Comparison of ENCODE assay signal across 23 cellular contexts in the genomic region with DNA sequence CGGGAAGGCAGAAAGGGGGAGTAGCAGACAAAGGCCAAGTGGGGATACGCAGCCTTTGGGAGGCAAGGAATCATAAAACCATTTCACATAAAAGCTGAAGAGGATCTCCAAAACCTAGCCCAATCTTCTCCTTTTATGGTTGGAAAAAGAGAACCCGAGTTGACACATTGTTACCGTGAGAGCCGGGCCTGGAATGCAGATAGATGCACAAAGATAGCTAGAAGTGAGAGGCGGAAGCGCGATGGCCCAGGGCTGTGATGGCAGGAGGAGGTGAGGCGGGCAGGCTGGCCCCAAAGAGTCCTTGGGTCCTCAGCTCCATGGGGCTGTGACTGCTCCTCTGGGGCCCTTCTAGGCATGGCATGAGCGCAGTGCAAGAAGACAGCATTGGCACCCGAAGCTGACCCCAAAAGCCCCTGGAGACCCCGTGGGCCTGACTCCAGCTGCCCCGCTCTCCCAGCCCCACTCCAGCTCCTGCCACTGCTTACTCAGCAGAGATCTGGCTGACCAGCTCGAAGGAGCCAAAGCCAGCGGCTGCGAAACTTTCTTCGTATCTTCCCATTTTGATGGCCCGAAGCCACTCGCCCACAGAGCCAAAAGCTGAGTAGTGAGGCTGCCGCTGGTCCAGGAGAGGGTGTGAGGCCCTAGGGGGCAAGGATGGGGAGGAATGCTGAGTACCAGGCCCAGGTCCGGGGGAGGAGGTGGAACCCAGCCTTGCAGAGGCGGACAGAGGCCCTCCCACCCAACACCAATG. TPM values are rescaled to one million over a fixed set of nuclear protein-coding genes. Genes with fewer than 3 reads are reported as not detected.
DNase-seq lines count a peak whose midpoint lies in the region; ATAC-seq, FAIRE-seq and TF ChIP-seq lines count a peak whose summit lies in the region.
"Had no signal": no experiment of that assay in that cellular context is flagged by ENCODE, and none has a peak within 500 bp of the region (broad histone marks: within the 10 kb centered on the region; RNA-seq: fewer than 3 reads in every experiment).

No MANE protein-coding gene starts in this region.

- TF ChIP-seq CTCF in HepG2 (CRISPR knock-in tag; IDR thresholded peaks at IDR 0.05), result no peak
- no peak for TF ChIP-seq CTCF in right lobe of liver (IDR thresholded peaks at IDR 0.05)
- TF ChIP-seq CTCF in osteoblast (IDR thresholded peaks at IDR 0.05; ENCODE audit: extremely low read depth, low read depth, low read length), result no peak

- peaks cover 17% of the 10 kb centered on the region for H3K27me3 Mint-ChIP-seq in dendritic cell treated with granulocyte-macrophage colony-stimulating factor and Interleukin-4, amounts not matched to agents 40 ng/mL and 50 ng/mL, for 4 days
- no peaks in the 10 kb centered on the region for H3K27me3 Mint-ChIP-seq in naive thymus-derived CD8-positive, alpha-beta T cell

- intact Hi-C loops in HepG2 (cut with micrococcal nuclease; ENCODE audit: unreplicated experiment), result no loop called here
- intact Hi-C loops in right lobe of liver (cut with DNase I), result no loop called here
- intact Hi-C loops in dendritic cell treated with granulocyte-macrophage colony-stimulating factor and Interleukin-4, amounts not matched to agents 40 ng/mL and 50 ng/mL, for 4 days (cut with micrococcal nuclease), result loop anchor here (5.0 kb wide), 1 partner anchor 32 kb away; no protein-coding TSS in a partner anchor
- intact Hi-C loops in aorta (cut with DNase I), result no loop called here

- TF ChIP-seq POLR2A in HepG2 (IDR thresholded peaks at IDR 0.05; ENCODE audit: insufficient read depth in 1 of 2, low read depth in 2 of 2, low read length in 2 of 2) (no peak), right lobe of liver (IDR thresholded peaks at IDR 0.05) (no peak)

- H3K4me3 Mint-ChIP-seq in dendritic cell treated with granulocyte-macrophage colony-stimulating factor and Interleukin-4, amounts not matched to agents 40 ng/mL and 50 ng/mL, for 4 days, result no peak overlapping the region
- no peak overlapping the region for H3K4me3 Mint-ChIP-seq in naive thymus-derived CD8-positive, alpha-beta T cell
- H3K4me3 Mint-ChIP-seq: activated naive CD8-positive, alpha-beta T cell treated with anti-CD3 and anti-CD28 coated beads, Interleukin-2, amount 10 ng/mL, durations not matched to agents 7 days and 5 days had no signal

- POLR2A ChIA-PET in HepG2 (lab: Yijun Ruan, JAX), result interaction anchor here (1.4 to 1.9 kb wide), 3 partner anchors 9 to 23 kb away, joined by 3 to 5 read pairs (median 4); partner anchors contain the start of gene EPHB4
- POLR2A ChIA-PET in naive thymus-derived CD8-positive, alpha-beta T cell (lab: Charles Lee), result interaction anchor here (0.7 kb wide), 2 partner anchors 85 to 260 kb away, joined by 3 to 4 read pairs; partner anchors contain the start of gene UFSP1

- H3K4me1 ChIP-seq in HepG2 (ENCODE audit: insufficient read depth, low read length), result peaks cover 64% of the 10 kb centered on the region
- peaks cover 0 to 4% (median 0%) of the 10 kb centered on the region in 4 donors for H3K4me1 ChIP-seq in right lobe of liver
- peaks cover 5% of the 10 kb centered on the region for H3K4me1 ChIP-seq in osteoblast (ENCODE audit: insufficient read depth, low read length)
- H3K4me1 ChIP-seq in aorta (ENCODE audit: control insufficient read depth in 1 of 2, insufficient read depth in 2 of 2, low read length in 2 of 2), result no peaks in the 10 kb centered on the region

- H3K27me3 ChIP-seq in HepG2 (ENCODE audit: control insufficient read depth in 1 of 2, insufficient read depth in 2 of 2, low read length in 2 of 2), result no peaks in the 10 kb centered on the region
- no peaks in the 10 kb centered on the region for H3K27me3 ChIP-seq in right lobe of liver
- H3K27me3 ChIP-seq in osteoblast (ENCODE audit: insufficient read depth, low read length), result no peaks in the 10 kb centered on the region
- H3K27me3 ChIP-seq in aorta (ENCODE audit: control insufficient read depth in 1 of 2, insufficient read depth in 2 of 2, low read length in 1 of 2), result no peaks in the 10 kb centered on the region
- H3K27me3 ChIP-seq: body of pancreas, Peyer's patch, right atrium auricular region had no signal

- no TSS peak for BruUV-seq in HepG2 (replicated peaks; lab: Mats Ljungman, UMichigan)

- H3K79me2 ChIP-seq in HepG2 (ENCODE audit: insufficient read depth, low read length), result no peaks in the 10 kb centered on the region
- H3K79me2 ChIP-seq in osteoblast (ENCODE audit: insufficient read depth, low read length), result no peaks in the 10 kb centered on the region

- in situ Hi-C loops in HepG2 (cut with HindIII; ENCODE audit: extremely low pct_ligation_motif_present, low pct_unique_long_range_greater_than_20kb), result no loop called here

- H3K9me3 Mint-ChIP-seq in dendritic cell treated with granulocyte-macrophage colony-stimulating factor and Interleukin-4, amounts not matched to agents 40 ng/mL and 50 ng/mL, for 4 days, result no peaks in the 10 kb centered on the region
- no peaks in the 10 kb centered on the region for H3K9me3 Mint-ChIP-seq in naive thymus-derived CD8-positive, alpha-beta T cell
- H3K9me3 Mint-ChIP-seq: activated naive CD8-positive, alpha-beta T cell treated with anti-CD3 and anti-CD28 coated beads, Interleukin-2, amount 10 ng/mL, durations not matched to agents 7 days and 5 days had no signal

- FAIRE-seq in HepG2 (lab: Jason Lieb, UNC), result no peak
- FAIRE-seq: endometrium had no signal

- TF ChIP-seq EP300 in HepG2 (IDR thresholded peaks at IDR 0.05; ENCODE audit: low read depth in 2 of 2, low read length in 2 of 2) (no peak), HepG2 (CRISPR knock-in tag; IDR thresholded peaks at IDR 0.05; ENCODE audit: borderline replicate concordance) (no peak)

- no peaks in the 10 kb centered on the region for H3K36me3 Mint-ChIP-seq in dendritic cell treated with granulocyte-macrophage colony-stimulating factor and Interleukin-4, amounts not matched to agents 40 ng/mL and 50 ng/mL, for 4 days (ENCODE audit: low read depth)
- H3K36me3 Mint-ChIP-seq in naive thymus-derived CD8-positive, alpha-beta T cell, result peaks cover 0 to 20% (median 8%) of the 10 kb centered on the region in 3 donors
- H3K36me3 Mint-ChIP-seq: activated naive CD8-positive, alpha-beta T cell treated with anti-CD3 and anti-CD28 coated beads, Interleukin-2, amount 10 ng/mL, durations not matched to agents 7 days and 5 days had no signal

- peaks cover 39% of the 10 kb centered on the region for H3K4me1 Mint-ChIP-seq in dendritic cell treated with granulocyte-macrophage colony-stimulating factor and Interleukin-4, amounts not matched to agents 40 ng/mL and 50 ng/mL, for 4 days (ENCODE audit: low read depth)
- H3K4me1 Mint-ChIP-seq in naive thymus-derived CD8-positive, alpha-beta T cell, result peaks cover 0 to 14% (median 10%) of the 10 kb centered on the region in 4 donors

- no peak overlapping the region for H3K27ac ChIP-seq in HepG2 (ENCODE audit: extremely low read length, insufficient read depth, low read length)
- H3K27ac ChIP-seq in right lobe of liver, result no peak overlapping the region
- no peak overlapping the region for H3K27ac ChIP-seq in osteoblast (ENCODE audit: low read depth, low read length)
- H3K27ac ChIP-seq in aorta (ENCODE audit: low read depth in 1 of 2, low read length in 2 of 2), result no peak overlapping the region
- H3K27ac ChIP-seq in caudate nucleus (ENCODE audit: low read depth, low read length), result no peak overlapping the region
- H3K27ac ChIP-seq: coronary artery had no signal

- H3K36me3 ChIP-seq in HepG2 (replicated peaks in 1 of 2; ENCODE audit: control insufficient read depth in 1 of 2, insufficient read depth in 2 of 2, low read length in 2 of 2) (peaks cover 21 to 65% of the 10 kb centered on the region in 2 experiments), right lobe of liver (peaks cover 0 to 59% (median 25%) of the 10 kb centered on the region in 4 donors), osteoblast (ENCODE audit: insufficient read depth, low read length) (peaks cover 4% of the 10 kb centered on the region), aorta (ENCODE audit: control insufficient read depth in 1 of 2, insufficient read depth in 2 of 2, low read length in 1 of 2) (no peaks in the 10 kb centered on the region)

- DNase-seq in HepG2 (ENCODE audit: low spot score) (no peak), right lobe of liver (no peak), osteoblast (ENCODE audit: insufficient read length, low spot score, missing footprints) (peak; percentile 75), aorta (no peak), DMS153 treated with DMSO at 0.1 percent for 48 hours (lab: John Stamatoyannopoulos, UW; ENCODE audit: unreplicated experiment) (no peak), caudate nucleus (lab: John Stamatoyannopoulos, UW) (no peak)
- DNase-seq in naive thymus-derived CD8-positive, alpha-beta T cell, result no peak
- DNase-seq: activated CD4-positive, alpha-beta T cell treated with anti-CD3 and anti-CD28 coated beads, Interleukin-2, amount 50 U/mL, for 48 hours; activated CD8-positive, alpha-beta memory T cell treated with anti-CD3 and anti-CD28 coated beads, Interleukin-2, amount 50 U/mL, for 48 hours; activated effector memory CD4-positive, alpha-beta T cell treated with Interleukin-2 at 50 U/mL for 16 hours; activated naive CD8-positive, alpha-beta T cell treated with anti-CD3 and anti-CD28 coated beads, Interleukin-2, amount 10 ng/mL, durations not matched to agents 7 days and 5 days; body of pancreas; MM.1S; NCI-H1436 treated with DMSO at 0.1 percent for 48 hours; NCI-H524; NK-92 treated with Interleukin-12 subunit alpha and Interleukin-12 subunit beta, amount 100 ng/mL, for 24 hours; Peyer's patch; SK-N-SH had no signal

- H2AFZ ChIP-seq in HepG2 (ENCODE audit: low read length), result no peak overlapping the region
- no peak overlapping the region for H2AFZ ChIP-seq in osteoblast (ENCODE audit: low read length)

- WGBS in HepG2 (ENCODE audit: low lambda C conversion rate), result 95% methylated on average over 18 of the region's 22 CpGs
- WGBS in right lobe of liver (ENCODE audit: insufficient coverage, low coverage, low lambda C conversion rate, missing lambda C conversion rate), result 88% methylated on average over 5 of the region's 22 CpGs
- 95 to 96% methylated on average over 22 of the region's 22 CpGs for WGBS in aorta, 2 donors

- H3K9me3 ChIP-seq in HepG2 (ENCODE audit: low read length), result no peaks in the 10 kb centered on the region
- no peaks in the 10 kb centered on the region for H3K9me3 ChIP-seq in right lobe of liver
- no peaks in the 10 kb centered on the region for H3K9me3 ChIP-seq in osteoblast (ENCODE audit: low read depth, low read length)
- no peaks in the 10 kb centered on the region for H3K9me3 ChIP-seq in aorta (ENCODE audit: control insufficient read depth, low read length)
- H3K9me3 ChIP-seq: body of pancreas, Peyer's patch, right atrium auricular region, SK-N-SH had no signal

- no peak overlapping the region for H3K9ac ChIP-seq in HepG2 (ENCODE audit: insufficient read depth, low read depth, low read length)
- H3K9ac ChIP-seq: SK-N-SH had no signal

- ATAC-seq in HepG2, result no peak
- no peak for ATAC-seq in right lobe of liver
- ATAC-seq in aorta (ENCODE audit: low FRiP score), result peak; percentile 20
- no peak for ATAC-seq in naive thymus-derived CD8-positive, alpha-beta T cell
- ATAC-seq: body of pancreas, left lobe of liver had no signal

- peak overlapping the region; percentile 88 for H3K27ac Mint-ChIP-seq in dendritic cell treated with granulocyte-macrophage colony-stimulating factor and Interleukin-4, amounts not matched to agents 40 ng/mL and 50 ng/mL, for 4 days
- H3K27ac Mint-ChIP-seq in naive thymus-derived CD8-positive, alpha-beta T cell, result no peak overlapping the region
- H3K27ac Mint-ChIP-seq: activated naive CD8-positive, alpha-beta T cell treated with anti-CD3 and anti-CD28 coated beads, Interleukin-2, amount 10 ng/mL, durations not matched to agents 7 days and 5 days had no signal

- H4K20me1 ChIP-seq in HepG2 (ENCODE audit: insufficient read depth, low read length) (no peaks in the 10 kb centered on the region; the same call in 1 of the 2 replicates), osteoblast (ENCODE audit: insufficient read depth, low read length) (no peaks in the 10 kb centered on the region)

- CTCF ChIA-PET in HepG2 (lab: Yijun Ruan, JAX; ENCODE audit: low intra/inter-chr PET ratio, low total read pairs), result no interaction called here

- H3K4me2 ChIP-seq in HepG2 (ENCODE audit: low read depth, low read length) (no peak overlapping the region), osteoblast (ENCODE audit: insufficient read depth, low read length) (no peak overlapping the region)

- TF ChIP-seq RAD21 in HepG2 (CRISPR knock-in tag; IDR thresholded peaks at IDR 0.05), result no peak

- H3K4me3 ChIP-seq in HepG2 (replicated peaks in 1 of 3; ENCODE audit: insufficient read depth in 1 of 3, low read depth in 2 of 3, low read length in 3 of 3), result no peak overlapping the region
- no peak overlapping the region for H3K4me3 ChIP-seq in right lobe of liver
- no peak overlapping the region for H3K4me3 ChIP-seq in osteoblast (ENCODE audit: insufficient read depth, low read length)
- no peak overlapping the region for H3K4me3 ChIP-seq in aorta (ENCODE audit: low read length in 2 of 2)
- H3K4me3 ChIP-seq: body of pancreas, coronary artery, Peyer's patch, right atrium auricular region had no signal

RNA-seq across cellular contexts. Expression of gene EPHB4, which starts 22.5 kb away (rescaled TPM):
- total RNA-seq in HepG2 (2016; rRNA removed; fragmentation: Illumina TruSeq; extraction: Trizol), result 43.7 and 69.6 TPM in 2 replicates
- total RNA-seq in HepG2 (2016; cell fraction: cytosol; rRNA removed; fragmentation: Illumina TruSeq; extraction: Trizol; ENCODE audit: low read depth), result 115 and 125 TPM in 2 replicates
- total RNA-seq in HepG2 (2016; cell fraction: insoluble cytoplasmic fraction; rRNA removed; fragmentation: Illumina TruSeq; extraction: Trizol), result 33.6 and 74.6 TPM in 2 replicates
- 93.1 and 103 TPM in 2 replicates for total RNA-seq in HepG2 (2016; cell fraction: membrane; rRNA removed; fragmentation: Illumina TruSeq; extraction: Trizol)
- 48.0 and 55.0 TPM in 2 replicates for total RNA-seq in HepG2 (2016; cell fraction: nucleus; rRNA removed; fragmentation: Illumina TruSeq; extraction: Trizol)
- 61.4 and 68.6 TPM in 2 replicates for polyA plus RNA-seq in HepG2 (2011; rRNA removed)
- polyA plus RNA-seq in HepG2 (2011; cell fraction: cytosol; rRNA removed), result 64.7 and 70.1 TPM in 2 replicates
- polyA plus RNA-seq in HepG2 (2011; cell fraction: nucleus; rRNA removed), result 67.4 and 70.1 TPM in 2 replicates
- polyA plus RNA-seq in HepG2 (2012), result 41.3 and 63.8 TPM in 2 replicates
- 21.4 and 23.9 TPM in 2 replicates for polyA plus RNA-seq in HepG2 (2016; cell fraction: cytosol; fragmentation: Illumina TruSeq; extraction: Trizol; ENCODE audit: low read depth)
- 33.0 and 43.1 TPM in 2 replicates for polyA plus RNA-seq in HepG2 (2016; cell fraction: insoluble cytoplasmic fraction; fragmentation: Illumina TruSeq; extraction: Trizol; ENCODE audit: low read depth)
- 52.7 and 65.5 TPM in 2 replicates for polyA plus RNA-seq in HepG2 (2016; cell fraction: membrane; fragmentation: Illumina TruSeq; extraction: Trizol; ENCODE audit: low read depth)
- 79.2 and 79.8 TPM in 2 replicates for polyA plus RNA-seq in HepG2 (2016; cell fraction: nucleus; fragmentation: Illumina TruSeq; extraction: Trizol; ENCODE audit: insufficient read depth, low read depth)
- polyA minus RNA-seq in HepG2 (2011; rRNA and poly(A)+ RNA removed; ENCODE audit: low replicate concordance), result 43.5 and 157 TPM in 2 replicates
- polyA minus RNA-seq in HepG2 (2011; cell fraction: cytosol; rRNA and poly(A)+ RNA removed), result 51.4 and 51.7 TPM in 2 replicates
- 43.1 and 44.5 TPM in 2 replicates for polyA minus RNA-seq in HepG2 (2011; cell fraction: nucleus; rRNA and poly(A)+ RNA removed)
- 10 to 100 TPM; 23.9 to 43.7 (median 36.8) TPM for total RNA-seq in right lobe of liver
- 41.8 and 47.0 TPM in 2 replicates for total RNA-seq in osteoblast
- total RNA-seq in aorta, result 10 to 100 TPM; 44.8 to 71.6 TPM
- polyA plus RNA-seq in aorta, result 1 to 10 TPM; 4.3 to 4.5 TPM
- 10 to 100 TPM; 11.8 to 12.3 TPM for total RNA-seq in naive thymus-derived CD8-positive, alpha-beta T cell
- under 1 TPM in 2 of 3 donors, not detected in 1; 0.18 to 0.46 TPM for polyA plus RNA-seq in naive thymus-derived CD8-positive, alpha-beta T cell

RNA-seq across cellular contexts. Expression of gene SLC12A9, which starts 47.7 kb away (rescaled TPM):
- total RNA-seq in HepG2 (2016; rRNA removed; fragmentation: Illumina TruSeq; extraction: Trizol) (5.4 and 16.6 TPM in 2 replicates), right lobe of liver (10 to 100 TPM in 2 of 6 experiments, 1 to 10 TPM in 4; 7.1 to 10.6 (median 9.2) TPM), osteoblast (19.5 and 20.0 TPM in 2 replicates), aorta (10 to 100 TPM; 20.3 to 34.3 TPM)
- 4.7 and 5.6 TPM in 2 replicates for total RNA-seq in HepG2 (2016; cell fraction: cytosol; rRNA removed; fragmentation: Illumina TruSeq; extraction: Trizol; ENCODE audit: low read depth)
- total RNA-seq in HepG2 (2016; cell fraction: insoluble cytoplasmic fraction; rRNA removed; fragmentation: Illumina TruSeq; extraction: Trizol), result 5.6 and 18.2 TPM in 2 replicates
- total RNA-seq in HepG2 (2016; cell fraction: membrane; rRNA removed; fragmentation: Illumina TruSeq; extraction: Trizol), result 7.9 and 9.1 TPM in 2 replicates
- 14.7 and 18.3 TPM in 2 replicates for total RNA-seq in HepG2 (2016; cell fraction: nucleus; rRNA removed; fragmentation: Illumina TruSeq; extraction: Trizol)
- polyA plus RNA-seq in HepG2 (2011; rRNA removed) (8.7 and 13.9 TPM in 2 replicates), aorta (10 to 100 TPM in 1 of 2 donors, 1 to 10 TPM in 1; 8.5 to 43.9 TPM)
- polyA plus RNA-seq in HepG2 (2011; cell fraction: cytosol; rRNA removed), result 6.6 and 7.9 TPM in 2 replicates
- 25.6 and 27.8 TPM in 2 replicates for polyA plus RNA-seq in HepG2 (2011; cell fraction: nucleus; rRNA removed)
- 6.2 and 8.0 TPM in 2 replicates for polyA plus RNA-seq in HepG2 (2012)
- polyA plus RNA-seq in HepG2 (2016; cell fraction: cytosol; fragmentation: Illumina TruSeq; extraction: Trizol; ENCODE audit: low read depth), result 1.6 and 2.0 TPM in 2 replicates
- polyA plus RNA-seq in HepG2 (2016; cell fraction: insoluble cytoplasmic fraction; fragmentation: Illumina TruSeq; extraction: Trizol; ENCODE audit: low read depth), result 4.7 and 6.3 TPM in 2 replicates
- 4.0 and 4.6 TPM in 2 replicates for polyA plus RNA-seq in HepG2 (2016; cell fraction: membrane; fragmentation: Illumina TruSeq; extraction: Trizol; ENCODE audit: low read depth)
- polyA plus RNA-seq in HepG2 (2016; cell fraction: nucleus; fragmentation: Illumina TruSeq; extraction: Trizol; ENCODE audit: insufficient read depth, low read depth), result 31.8 and 35.4 TPM in 2 replicates
- polyA minus RNA-seq in HepG2 (2011; rRNA and poly(A)+ RNA removed; ENCODE audit: low replicate concordance), result 12.3 and 25.2 TPM in 2 replicates
- polyA minus RNA-seq in HepG2 (2011; cell fraction: cytosol; rRNA and poly(A)+ RNA removed), result 3.1 and 5.7 TPM in 2 replicates
- polyA minus RNA-seq in HepG2 (2011; cell fraction: nucleus; rRNA and poly(A)+ RNA removed), result 4.0 and 6.5 TPM in 2 replicates
- total RNA-seq in naive thymus-derived CD8-positive, alpha-beta T cell, result 10 to 100 TPM; 66.9 to 74.7 TPM
- 1 to 10 TPM; 6.8 to 9.4 (median 8.0) TPM for polyA plus RNA-seq in naive thymus-derived CD8-positive, alpha-beta T cell
